37 cellular contexts compared by ENCODE assay signal in the genomic region with DNA sequence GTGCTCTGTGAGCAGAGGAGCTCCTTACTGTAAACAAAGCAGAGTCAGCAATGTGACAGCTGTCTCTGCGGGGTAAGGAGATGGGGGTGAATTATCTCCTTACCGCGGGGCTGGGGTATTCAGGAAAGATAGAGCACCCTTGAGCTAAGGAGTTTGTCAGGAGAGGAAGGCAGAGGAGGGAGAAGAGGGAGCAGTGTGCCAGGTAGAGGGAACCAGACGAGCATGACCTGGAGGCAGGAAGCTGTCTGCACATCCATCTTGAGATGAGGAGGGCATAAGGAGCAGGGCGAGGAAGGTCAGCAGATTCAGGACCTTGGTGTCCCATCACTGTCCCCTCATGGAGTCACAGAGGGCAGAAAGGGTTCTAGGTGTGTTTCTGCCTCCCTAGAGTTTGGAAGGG. TPM values are rescaled to one million over a fixed set of nuclear protein-coding genes. Genes with fewer than 3 reads are reported as not detected.
"Had no signal": no experiment of that assay in that cellular context is flagged by ENCODE, and none has a peak within 500 bp of the region (broad histone marks: within the 10 kb centered on the region; RNA-seq: fewer than 3 reads in every experiment).

No MANE protein-coding gene starts in this region.

- FAIRE-seq: frontal cortex had no signal

- H3K27ac ChIP-seq: adrenal gland, breast epithelium, cardiac muscle cell, colonic mucosa, dorsolateral prefrontal cortex had no signal

- H3K4me1 Mint-ChIP-seq: activated CD4-positive, alpha-beta T cell treated with anti-CD3 and anti-CD28 coated beads for 36 hours; activated CD4-positive, alpha-beta T cell treated with anti-CD3 and anti-CD28 coated beads, Interleukin-2, amount 10 ng/mL, durations not matched to agents 24 days and 14 days; activated CD8-positive, alpha-beta memory T cell treated with anti-CD3 and anti-CD28 coated beads, Interleukin-2, amount 10 ng/mL, durations not matched to agents 7 days and 5 days; activated naive CD4-positive, alpha-beta T cell treated with anti-CD3 and anti-CD28 coated beads, Interleukin-2, amount 50 U/mL, for 24 hours; activated naive CD8-positive, alpha-beta T cell treated with anti-CD3 and anti-CD28 coated beads for 36 hours; activated naive CD8-positive, alpha-beta T cell treated with anti-CD3 and anti-CD28 coated beads, Interleukin-2, amount 50 U/mL, for 24 hours; brain; endodermal cell had no signal

- H3K27me3 ChIP-seq: adrenal gland, colonic mucosa had no signal

- H3K36me3 Mint-ChIP-seq: activated CD4-positive, alpha-beta memory T cell treated with anti-CD3 and anti-CD28 coated beads for 36 hours; activated CD8-positive, alpha-beta memory T cell treated with anti-CD3 and anti-CD28 coated beads, Interleukin-2, amount 10 ng/mL, durations not matched to agents 7 days and 5 days; activated naive CD4-positive, alpha-beta T cell treated with anti-CD3 and anti-CD28 coated beads, Interleukin-2, amount 50 U/mL, for 24 hours; activated naive CD8-positive, alpha-beta T cell treated with anti-CD3 and anti-CD28 coated beads for 36 hours; brain had no signal

- DNase-seq: activated CD4-positive, alpha-beta memory T cell treated with anti-CD3 and anti-CD28 coated beads for 36 hours; activated CD4-positive, alpha-beta T cell treated with anti-CD3 and anti-CD28 coated beads for 36 hours; activated CD4-positive, alpha-beta T cell treated with anti-CD3 and anti-CD28 coated beads, Interleukin-2, amount 10 ng/mL, durations not matched to agents 24 days and 14 days; activated CD4-positive, CD25-positive, alpha-beta regulatory T cell; activated CD4-positive, CD25-positive, alpha-beta regulatory T cell treated with anti-CD3 and anti-CD28 coated beads, Interleukin-2, amount 50 U/mL, for 72 hours; activated CD8-positive, alpha-beta memory T cell treated with anti-CD3 and anti-CD28 coated beads, Interleukin-2, amount 10 ng/mL, durations not matched to agents 7 days and 5 days; activated CD8-positive, alpha-beta memory T cell treated with anti-CD3 and anti-CD28 coated beads, Interleukin-2, amount 50 U/mL, for 4 hours; activated CD8-positive, alpha-beta T cell treated with anti-CD3 and anti-CD28 coated beads, Interleukin-2, amount 10 ng/mL, durations not matched to agents 7 days and 5 days; activated effector memory CD4-positive, alpha-beta T cell treated with anti-CD3 and anti-CD28 coated beads, Interleukin-2, amount 50 U/mL, for 16 hours; activated naive CD4-positive, alpha-beta T cell treated with anti-CD3 and anti-CD28 coated beads for 36 hours; activated naive CD8-positive, alpha-beta T cell treated with anti-CD3 and anti-CD28 coated beads for 36 hours; activated naive CD8-positive, alpha-beta T cell treated with anti-CD3 and anti-CD28 coated beads, Interleukin-2, amount 50 U/mL, for 24 hours; activated T-cell treated with anti-CD3 and anti-CD28 coated beads, Interleukin-2, amount 50 U/mL, for 1 hour; activated T-cell treated with anti-CD3 and anti-CD28 coated beads, Interleukin-2, amount 50 U/mL, for 48 hours; amygdala; aorta; central memory CD4-positive, alpha-beta T cell; cerebellar nuclear complex; colonic mucosa; dorsolateral prefrontal cortex; effector memory CD4-positive, alpha-beta T cell; foreskin fibroblast; T-helper 2 cell had no signal

- H3K36me3 ChIP-seq: adrenal gland, cardiac muscle cell, colonic mucosa had no signal

- H3K9me3 ChIP-seq: adrenal gland, breast epithelium, colonic mucosa had no signal

- H3K9me3 Mint-ChIP-seq: activated CD4-positive, alpha-beta memory T cell treated with anti-CD3 and anti-CD28 coated beads for 36 hours; activated CD4-positive, alpha-beta T cell treated with anti-CD3 and anti-CD28 coated beads, Interleukin-2, amount 10 ng/mL, durations not matched to agents 24 days and 14 days; activated naive CD4-positive, alpha-beta T cell treated with anti-CD3 and anti-CD28 coated beads, Interleukin-2, amount 50 U/mL, for 24 hours; activated naive CD8-positive, alpha-beta T cell treated with anti-CD3 and anti-CD28 coated beads for 36 hours; activated naive CD8-positive, alpha-beta T cell treated with anti-CD3 and anti-CD28 coated beads, Interleukin-2, amount 50 U/mL, for 24 hours; activated T-helper 1 cell treated with anti-CD3 and anti-CD28 coated beads, Interleukin-12 subunit alpha, Interleukin-12 subunit beta, Interleukin-2, Interleukin-4 antibody, amounts not matched to agents 30 ng/mL and 10 ng/mL and 1 ng/mL, durations not matched to agents 14 hours and 24 hours and 36 hours; activated T-helper 2 cell treated with anti-CD3 and anti-CD28 coated beads, Interferon-gamma antibody, Interleukin-2, Interleukin-4, amounts not matched to agents 10 μg/mL and 5 μg/mL and 100 μg/mL, durations not matched to agents 14 hours and 24 hours and 36 hours; dendritic cell treated with granulocyte-macrophage colony-stimulating factor and Interleukin-4, amounts not matched to agents 40 ng/mL and 50 ng/mL, for 4 days had no signal

- H3K27ac Mint-ChIP-seq: activated CD4-positive, alpha-beta memory T cell treated with anti-CD3 and anti-CD28 coated beads for 36 hours; activated CD4-positive, alpha-beta T cell treated with anti-CD3 and anti-CD28 coated beads for 36 hours; activated CD4-positive, alpha-beta T cell treated with anti-CD3 and anti-CD28 coated beads, Interleukin-2, amount 10 ng/mL, durations not matched to agents 24 days and 14 days; activated CD8-positive, alpha-beta memory T cell treated with anti-CD3 and anti-CD28 coated beads, Interleukin-2, amount 10 ng/mL, durations not matched to agents 7 days and 5 days; activated CD8-positive, alpha-beta T cell treated with anti-CD3 and anti-CD28 coated beads, Interleukin-2, amount 10 ng/mL, durations not matched to agents 7 days and 5 days; activated naive CD4-positive, alpha-beta T cell treated with anti-CD3 and anti-CD28 coated beads for 36 hours; activated naive CD4-positive, alpha-beta T cell treated with anti-CD3 and anti-CD28 coated beads, Interleukin-2, amount 50 U/mL, for 24 hours; activated naive CD8-positive, alpha-beta T cell treated with anti-CD3 and anti-CD28 coated beads for 36 hours; activated naive CD8-positive, alpha-beta T cell treated with anti-CD3 and anti-CD28 coated beads, Interleukin-2, amount 50 U/mL, for 24 hours; activated T-helper 1 cell treated with anti-CD3 and anti-CD28 coated beads, Interleukin-12 subunit alpha, Interleukin-12 subunit beta, Interleukin-2, Interleukin-4 antibody, amounts not matched to agents 30 ng/mL and 10 ng/mL and 1 ng/mL, durations not matched to agents 14 hours and 24 hours and 36 hours; activated T-helper 2 cell treated with anti-CD3 and anti-CD28 coated beads, Interferon-gamma antibody, Interleukin-2, Interleukin-4, amounts not matched to agents 10 μg/mL and 5 μg/mL and 100 μg/mL, durations not matched to agents 14 hours and 24 hours and 36 hours; brain; dendritic cell treated with granulocyte-macrophage colony-stimulating factor and Interleukin-4, amounts not matched to agents 40 ng/mL and 50 ng/mL, for 4 days; endodermal cell had no signal

- H3K4me3 Mint-ChIP-seq: activated CD4-positive, alpha-beta memory T cell treated with anti-CD3 and anti-CD28 coated beads for 36 hours; activated CD4-positive, alpha-beta T cell treated with anti-CD3 and anti-CD28 coated beads for 36 hours; activated CD4-positive, alpha-beta T cell treated with anti-CD3 and anti-CD28 coated beads, Interleukin-2, amount 10 ng/mL, durations not matched to agents 24 days and 14 days; activated CD8-positive, alpha-beta memory T cell treated with anti-CD3 and anti-CD28 coated beads, Interleukin-2, amount 10 ng/mL, durations not matched to agents 7 days and 5 days; activated CD8-positive, alpha-beta T cell treated with anti-CD3 and anti-CD28 coated beads, Interleukin-2, amount 10 ng/mL, durations not matched to agents 7 days and 5 days; activated naive CD4-positive, alpha-beta T cell treated with anti-CD3 and anti-CD28 coated beads for 36 hours; activated naive CD4-positive, alpha-beta T cell treated with anti-CD3 and anti-CD28 coated beads, Interleukin-2, amount 50 U/mL, for 24 hours; activated naive CD8-positive, alpha-beta T cell treated with anti-CD3 and anti-CD28 coated beads for 36 hours; activated naive CD8-positive, alpha-beta T cell treated with anti-CD3 and anti-CD28 coated beads, Interleukin-2, amount 50 U/mL, for 24 hours; activated T-helper 1 cell treated with anti-CD3 and anti-CD28 coated beads, Interleukin-12 subunit alpha, Interleukin-12 subunit beta, Interleukin-2, Interleukin-4 antibody, amounts not matched to agents 30 ng/mL and 10 ng/mL and 1 ng/mL, durations not matched to agents 14 hours and 24 hours and 36 hours; brain; dendritic cell treated with granulocyte-macrophage colony-stimulating factor and Interleukin-4, amounts not matched to agents 40 ng/mL and 50 ng/mL, for 4 days; endodermal cell had no signal

- H3K4me3 ChIP-seq: adrenal gland, breast epithelium, cardiac muscle cell, colonic mucosa, dorsolateral prefrontal cortex had no signal

- ATAC-seq: activated CD4-positive, alpha-beta T cell treated with anti-CD3 and anti-CD28 coated beads for 36 hours; activated CD8-positive, alpha-beta memory T cell treated with anti-CD3 and anti-CD28 coated beads, Interleukin-2, amount 10 ng/mL, durations not matched to agents 7 days and 5 days; activated CD8-positive, alpha-beta T cell treated with anti-CD3 and anti-CD28 coated beads, Interleukin-2, amount 10 ng/mL, durations not matched to agents 7 days and 5 days; activated naive CD8-positive, alpha-beta T cell treated with anti-CD3 and anti-CD28 coated beads, Interleukin-2, amount 50 U/mL, for 24 hours; esophagus mucosa had no signal

- H3K4me1 ChIP-seq: adrenal gland, breast epithelium, colonic mucosa had no signal

RNA-seq across cellular contexts. Expression of a gene that starts 32.5 kb away (rescaled TPM):
- total RNA-seq: activated CD4-positive, alpha-beta memory T cell treated with anti-CD3 and anti-CD28 coated beads for 36 hours; activated CD4-positive, alpha-beta T cell treated with anti-CD3 and anti-CD28 coated beads for 36 hours; activated CD4-positive, alpha-beta T cell treated with anti-CD3 and anti-CD28 coated beads, Interleukin-2, amount 10 ng/mL, durations not matched to agents 24 days and 14 days; activated CD8-positive, alpha-beta memory T cell treated with anti-CD3 and anti-CD28 coated beads for 36 hours; activated CD8-positive, alpha-beta memory T cell treated with anti-CD3 and anti-CD28 coated beads, Interleukin-2, amount 10 ng/mL, durations not matched to agents 7 days and 5 days; activated CD8-positive, alpha-beta T cell treated with anti-CD3 and anti-CD28 coated beads, Interleukin-2, amount 10 ng/mL, durations not matched to agents 7 days and 5 days; activated naive CD4-positive, alpha-beta T cell treated with anti-CD3 and anti-CD28 coated beads for 36 hours; activated naive CD8-positive, alpha-beta T cell treated with anti-CD3 and anti-CD28 coated beads for 36 hours; activated T-helper 1 cell treated with anti-CD3 and anti-CD28 coated beads, Interleukin-12 subunit alpha, Interleukin-12 subunit beta, Interleukin-2, Interleukin-4 antibody, amounts not matched to agents 30 ng/mL and 10 ng/mL and 1 ng/mL, durations not matched to agents 14 hours and 24 hours and 36 hours; activated T-helper 2 cell treated with anti-CD3 and anti-CD28 coated beads, Interferon-gamma antibody, Interleukin-2, Interleukin-4, amounts not matched to agents 10 μg/mL and 5 μg/mL and 100 μg/mL, durations not matched to agents 14 hours and 24 hours and 36 hours; adrenal gland; aorta; breast epithelium; cardiac muscle cell; colonic mucosa; endodermal cell; epithelial cell of proximal tubule; esophagus mucosa; T-helper 1 cell treated with Interleukin-12 subunit alpha and Interleukin-12 subunit beta and Interleukin-4 antibody, amounts not matched to agents 30 ng/mL and 1 ng/mL, for 36 hours had no signal
- polyA plus RNA-seq: adrenal gland, aorta, cardiac muscle cell had no signal
